In the genomic region with DNA sequence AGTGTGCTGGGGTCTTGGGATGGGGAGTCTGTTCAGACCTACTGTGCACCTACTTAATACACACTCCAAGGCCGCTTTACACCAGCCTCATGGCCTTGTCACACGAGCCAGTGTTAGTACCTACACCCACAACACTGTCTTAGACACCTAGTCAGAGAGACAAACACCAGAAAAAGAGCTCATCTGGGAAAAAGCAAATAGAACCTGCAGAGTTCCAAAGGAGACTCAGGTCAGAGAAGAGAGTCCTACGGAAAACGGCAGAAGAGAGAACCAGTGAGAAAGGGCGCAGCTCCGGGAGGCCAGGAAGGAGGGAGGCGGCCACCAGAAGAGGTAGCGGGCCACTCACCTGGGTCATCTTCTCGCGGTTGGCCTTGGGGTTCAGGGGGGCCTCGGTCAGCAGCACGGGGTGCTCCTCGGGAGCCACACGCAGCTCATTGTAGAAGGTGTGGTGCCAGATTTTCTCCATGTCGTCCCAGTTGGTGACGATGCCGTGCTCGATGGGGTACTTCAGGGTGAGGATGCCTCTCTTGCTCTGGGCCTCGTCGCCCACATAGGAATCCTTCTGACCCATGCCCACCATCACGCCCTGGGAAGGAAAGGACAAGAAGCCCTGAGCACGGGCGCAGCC, we compare ENCODE assay signal across 8 cellular contexts. TPM values are rescaled to one million over a fixed set of nuclear protein-coding genes. Genes with fewer than 3 reads are reported as not detected.
A peak's percentile ranks its signal among the peaks of the same experiment; 100 is the strongest.
DNase-seq lines count a peak whose midpoint lies in the region; ATAC-seq, FAIRE-seq and TF ChIP-seq lines count a peak whose summit lies in the region.

No MANE protein-coding gene starts in this region.

- H4K5ac ChIP-seq in H1 (ENCODE audit: insufficient read length, low read depth, low read length): no peak overlapping the region

- peak overlapping the region; percentile 67 to 93 (median 81) for H3K27ac Mint-ChIP-seq in CD14-positive monocyte
- H3K27ac Mint-ChIP-seq in neural crest cell (ENCODE audit: unreplicated experiment): peak overlapping the region; percentile 99

- no peak for TF ChIP-seq EP300 in H1 (IDR thresholded peaks at IDR 0.05; ENCODE audit: borderline replicate concordance in 1 of 2, low read depth in 2 of 2, low read length in 2 of 2)

- H3F3A ChIP-seq in PC-3 (ENCODE audit: low read length, unreplicated experiment): peaks cover 26% of the 10 kb centered on the region

- H3K9me3 Mint-ChIP-seq in CD14-positive monocyte (peaks cover 0 to 6% (median 0%) of the 10 kb centered on the region in 7 donors), neural crest cell (peaks cover 8% of the 10 kb centered on the region)

- H2BK15ac ChIP-seq in H1 (ENCODE audit: low read length): no peak overlapping the region

- peaks cover 65% of the 10 kb centered on the region for H3K4me1 Mint-ChIP-seq in CD14-positive monocyte
- peaks cover 62% of the 10 kb centered on the region for H3K4me1 Mint-ChIP-seq in neural crest cell

- H3K18ac ChIP-seq in H1 (ENCODE audit: extremely low read depth, low read length): peak overlapping the region; percentile 91

- no peak overlapping the region for H3K4ac ChIP-seq in H1 (replicated peaks; ENCODE audit: insufficient read length, low read depth, low read length)

- H4K8ac ChIP-seq in H1 (ENCODE audit: extremely low read depth, insufficient read depth, low read length): peak overlapping the region; percentile 90

- H3K9me3 ChIP-seq in PC-3 (ENCODE audit: low read length): no peaks in the 10 kb centered on the region
- no peaks in the 10 kb centered on the region for H3K9me3 ChIP-seq in H1 (ENCODE audit: insufficient read depth in 2 of 2, low read depth in 1 of 2, low read length in 1 of 2)

- BruUV-seq in PC-3 (replicated peaks; lab: Mats Ljungman, UMichigan): no TSS peak

- TF ChIP-seq CTCF in CD14-positive monocyte (IDR thresholded peaks at IDR 0.05): no peak
- TF ChIP-seq CTCF in PC-3 (conservative IDR thresholded peaks at IDR 0.05; ENCODE audit: low read depth, low read length): no peak
- no peak for TF ChIP-seq CTCF in H1 (IDR thresholded peaks at IDR 0.05; ENCODE audit: control extremely low read depth in 1 of 3, insufficient read depth in 1 of 3, low read depth in 1 of 3, low read length in 3 of 3)
- no peak for TF ChIP-seq CTCF in neural crest cell (conservative IDR thresholded peaks at IDR 0.05)
- TF ChIP-seq CTCF in GM13977 (IDR thresholded peaks at IDR 0.05; ENCODE audit: extremely low read depth, insufficient read depth, missing control alignments): no peak

- peaks cover 45% of the 10 kb centered on the region for H4K20me1 ChIP-seq in PC-3 (ENCODE audit: low read length)
- H4K20me1 ChIP-seq in H1 (replicated peaks in 1 of 2; ENCODE audit: control insufficient read depth in 1 of 2, insufficient read depth in 2 of 2, low read length in 2 of 2): peaks cover 15 to 22% of the 10 kb centered on the region in 2 experiments

- peak in 1 of 2 experiments; percentile 92; a peak in 2 of 3 replicates for TF ChIP-seq POLR2A in H1 (IDR thresholded peaks at IDR 0.05; ENCODE audit: control extremely low read depth in 1 of 2, low read depth in 2 of 2, low read length in 2 of 2)

- FAIRE-seq in H1 (lab: Jason Lieb, UNC): no peak

- H2AK5ac ChIP-seq in H1 (ENCODE audit: low read depth, low read length): no peak overlapping the region; the same call in 1 of the 2 replicates

- peak overlapping the region; percentile 90 for H2BK5ac ChIP-seq in H1 (ENCODE audit: low read depth, low read length)

- H3K23me2 ChIP-seq in H1 (ENCODE audit: low read depth, low read length): peaks cover 21% of the 10 kb centered on the region

- no peak overlapping the region for H2BK120ac ChIP-seq in H1 (replicated peaks; ENCODE audit: low read depth, low read length)

- H3K23ac ChIP-seq in H1 (ENCODE audit: insufficient read length): no peak overlapping the region

- H3K9ac ChIP-seq in PC-3 (ENCODE audit: low read length) (peak overlapping the region; percentile 99), H1 (replicated peaks in 1 of 4; ENCODE audit: extremely low read depth in 1 of 4, low read depth in 3 of 4, low read length in 3 of 4) (peak overlapping the region; percentile 73 to 96 (median 96))

- H3K4me1 ChIP-seq in PC-3 (ENCODE audit: insufficient read depth, low read length): peaks cover 22% of the 10 kb centered on the region
- peaks cover 2 to 42% (median 32%) of the 10 kb centered on the region in 4 experiments for H3K4me1 ChIP-seq in H1 (replicated peaks in 1 of 4; ENCODE audit: control insufficient read depth in 3 of 4, insufficient read depth in 4 of 4, low read length in 3 of 4)

- intact Hi-C loops in CD14-positive monocyte (cut with micrococcal nuclease) (no loop called here), PC-3 (cut with micrococcal nuclease) (loop anchor here (1.0 kb wide), 1 partner anchor 30 kb away; no protein-coding TSS in a partner anchor)

- no peak overlapping the region for H3K14ac ChIP-seq in H1 (ENCODE audit: insufficient read length)

- H3K36me3 ChIP-seq in PC-3 (ENCODE audit: low read depth, low read length) (peaks cover 48% of the 10 kb centered on the region), H1 (ENCODE audit: control insufficient read depth in 2 of 4, insufficient read depth in 4 of 4, low read length in 3 of 4) (peaks cover 44 to 57% (median 51%) of the 10 kb centered on the region in 4 experiments)

- H3K4me2 ChIP-seq in PC-3 (ENCODE audit: low read length): peak overlapping the region; percentile 99
- peak overlapping the region; percentile 72 to 90 for H3K4me2 ChIP-seq in H1 (ENCODE audit: insufficient read depth in 1 of 2, low read depth in 2 of 2, low read length in 2 of 2)

- H3K27me3 Mint-ChIP-seq in CD14-positive monocyte (ENCODE audit: low read depth in 3 of 3): peaks cover 0 to 10% (median 3%) of the 10 kb centered on the region in 3 donors
- peaks cover 58% of the 10 kb centered on the region for H3K27me3 Mint-ChIP-seq in neural crest cell (ENCODE audit: low read depth)

- H3K36me3 Mint-ChIP-seq in CD14-positive monocyte (peaks cover 44 to 56% of the 10 kb centered on the region in 2 donors), neural crest cell (ENCODE audit: low read depth) (peaks cover 46% of the 10 kb centered on the region)

- 18% methylated on average over 21 of the region's 23 CpGs; no CpG with 5 or more reads in 1 of the 2 experiments for WGBS in H1 (ENCODE audit: extremely low coverage in 1 of 2, insufficient coverage in 1 of 2, insufficient read length in 1 of 2, insufficient replicate concordance in 2 of 2, low coverage in 1 of 2, low lambda C conversion rate in 2 of 2, missing lambda C conversion rate in 1 of 2), 2 experiments

- TF ChIP-seq RAD21 in H1 (IDR thresholded peaks at IDR 0.05 in 1 of 2, conservative IDR thresholded peaks at IDR 0.05 in 1 of 2; ENCODE audit: low read depth in 2 of 2, low read length in 2 of 2): no peak

- peak overlapping the region; percentile 95 for H3K4me3 ChIP-seq in PC-3 (ENCODE audit: low read length)
- H3K4me3 ChIP-seq in H1 (ENCODE audit: extremely low read depth in 1 of 4, insufficient read depth in 2 of 4, low read depth in 3 of 4, low read length in 4 of 4): peak overlapping the region; percentile 90 to 97 (median 92)

- peak overlapping the region; percentile 89 for H3K27ac ChIP-seq in PC-3 (ENCODE audit: low read length)
- peak overlapping the region; percentile 99 for H3K27ac ChIP-seq in H1 (ENCODE audit: low read depth, low read length)

- POLR2A ChIA-PET in PC-3 (lab: Charles Lee; ENCODE audit: unreplicated experiment) (no interaction called here), H1 (lab: Charles Lee; ENCODE audit: partially characterized antibody) (interaction anchor here (0.6 to 1.7 kb wide), 10 partner anchors 89 to 214 kb away, joined by 3 to 6 read pairs (median 3); no protein-coding TSS in a partner anchor)

- H3K79me2 ChIP-seq in PC-3 (ENCODE audit: low read length): peaks cover 52% of the 10 kb centered on the region
- peaks cover 8 to 35% of the 10 kb centered on the region in 2 experiments for H3K79me2 ChIP-seq in H1 (ENCODE audit: control insufficient read depth in 1 of 2, insufficient read depth in 2 of 2, low read length in 2 of 2)

- no peaks in the 10 kb centered on the region for H3K9me2 ChIP-seq in PC-3 (replicated peaks; ENCODE audit: low read length)

- H2BK20ac ChIP-seq in H1 (ENCODE audit: low read length): no peak overlapping the region

- no peak overlapping the region for H2AFZ ChIP-seq in PC-3 (ENCODE audit: low read length)
- H2AFZ ChIP-seq in H1 (ENCODE audit: low read length): no peak overlapping the region

- no peak overlapping the region for H3K56ac ChIP-seq in H1 (replicated peaks; ENCODE audit: insufficient read length, low read depth, low read length)

- H3K79me1 ChIP-seq in H1 (ENCODE audit: low read depth, low read length): peaks cover 7% of the 10 kb centered on the region; the same call in 1 of the 2 replicates

- CTCF ChIA-PET in PC-3 (lab: Charles Lee) (no interaction called here), H1 (lab: Charles Lee; ENCODE audit: partially characterized antibody) (interaction anchor here (0.6 to 2.2 kb wide), 4 partner anchors 17 to 34 kb away, joined by 3 to 14 read pairs (median 5); no protein-coding TSS in a partner anchor)

- H3K27me3 ChIP-seq in PC-3 (ENCODE audit: low read length) (no peaks in the 10 kb centered on the region), H1 (replicated peaks in 1 of 4; ENCODE audit: control insufficient read depth in 3 of 4, extremely low read depth in 1 of 4, insufficient read depth in 3 of 4, low read length in 3 of 4) (no peaks in the 10 kb centered on the region)

- peak overlapping the region; percentile 99 for H3K4me3 Mint-ChIP-seq in CD14-positive monocyte
- peak overlapping the region; percentile 93 for H3K4me3 Mint-ChIP-seq in neural crest cell

- H2BK12ac ChIP-seq in H1 (ENCODE audit: low read depth, low read length): no peak overlapping the region

- in situ Hi-C loops in GM13977 (cut with MboI; ENCODE audit: low pct_unique_long_range_greater_than_20kb, low sequenced_read_pairs, unreplicated experiment): no loop called here

- H4K91ac ChIP-seq in H1 (replicated peaks; ENCODE audit: insufficient read length, low read length): no peak overlapping the region

- ATAC-seq in PC-3: no peak

- DNase-seq in CD14-positive monocyte (ENCODE audit: low spot score) (no peak), PC-3 (no peak), H1 (ENCODE audit: low read depth in 1 of 2, low spot score in 2 of 2) (no peak), neural crest cell (ENCODE audit: low read depth, low spot score) (no peak), NCI-H2227 treated with DMSO at 0.1 percent for 48 hours (lab: John Stamatoyannopoulos, UW) (no peak), NCI-H128 (lab: John Stamatoyannopoulos, UW; ENCODE audit: unreplicated experiment) (no peak), GM13977 (ENCODE audit: low spot score) (no peak), DMS153 (lab: John Stamatoyannopoulos, UW) (no peak)

RNA-seq across cellular contexts. Expression of gene ACTB, which starts 1.5 kb away (rescaled TPM):
- over 10,000 TPM; 20,280 to 23,749 TPM for polyA plus RNA-seq in CD14-positive monocyte
- 1,825 and 2,289 TPM in 2 replicates for total RNA-seq in PC-3 (2014; rRNA removed)
- total RNA-seq in H1 (2021; fragmentation: NEBNext Ultra II Directional; extraction: Animal tissue kit (Norgen Biotek cat#: 25700)): 5,193 and 5,434 TPM in 2 replicates
- polyA plus RNA-seq in H1 (2011; rRNA removed): 3,302 and 5,403 TPM in 2 replicates
- polyA plus RNA-seq in H1 (2011; cell fraction: cytosol; rRNA removed): 2,071 TPM
- polyA plus RNA-seq in H1 (2011; cell fraction: nucleus; rRNA removed): 4,500 TPM
- 6,137 to 6,485 TPM (median 6,195 TPM) in 4 replicates for polyA plus RNA-seq in H1 (2012, experiment 1 of 2)
- 10,957 TPM for polyA plus RNA-seq in H1 (2012, experiment 2 of 2)
- polyA plus RNA-seq in H1 (2013, experiment 1 of 2): 8,552 TPM
- 8,467 TPM for polyA plus RNA-seq in H1 (2013, experiment 2 of 2)
- polyA minus RNA-seq in H1 (2011; rRNA and poly(A)+ RNA removed): 2,491 and 4,199 TPM in 2 replicates
- 2,951 TPM for polyA minus RNA-seq in H1 (2011; cell fraction: cytosol; rRNA and poly(A)+ RNA removed)
- 2,361 TPM for polyA minus RNA-seq in H1 (2011; cell fraction: nucleus; rRNA and poly(A)+ RNA removed)
- total RNA-seq in neural crest cell: 4,381 and 4,551 TPM in 2 replicates

RNA-seq across cellular contexts. Expression of gene FBXL18, which starts 15.3 kb away (rescaled TPM):
- polyA plus RNA-seq in CD14-positive monocyte (under 1 TPM; 0.11 to 0.75 TPM), H1 (2011; rRNA removed) (12.9 and 21.8 TPM in 2 replicates)
- total RNA-seq in PC-3 (2014; rRNA removed) (10.2 and 16.2 TPM in 2 replicates), neural crest cell (18.7 and 19.3 TPM in 2 replicates)
- 18.9 and 19.4 TPM in 2 replicates for total RNA-seq in H1 (2021; fragmentation: NEBNext Ultra II Directional; extraction: Animal tissue kit (Norgen Biotek cat#: 25700))
- polyA plus RNA-seq in H1 (2011; cell fraction: cytosol; rRNA removed): 7.4 TPM
- polyA plus RNA-seq in H1 (2011; cell fraction: nucleus; rRNA removed): 15.0 TPM
- 6.5 to 10.6 TPM (median 8.4 TPM) in 4 replicates for polyA plus RNA-seq in H1 (2012, experiment 1 of 2)
- 7.4 TPM for polyA plus RNA-seq in H1 (2012, experiment 2 of 2)
- polyA plus RNA-seq in H1 (2013, experiment 1 of 2): 10.7 TPM
- 10.9 TPM for polyA plus RNA-seq in H1 (2013, experiment 2 of 2)
- polyA minus RNA-seq in H1 (2011; rRNA and poly(A)+ RNA removed): 11.1 and 12.9 TPM in 2 replicates
- 13.1 TPM for polyA minus RNA-seq in H1 (2011; cell fraction: cytosol; rRNA and poly(A)+ RNA removed)
- polyA minus RNA-seq in H1 (2011; cell fraction: nucleus; rRNA and poly(A)+ RNA removed): 18.4 TPM
